ENCODE assay signal across 1 cellular context in the genomic region with DNA sequence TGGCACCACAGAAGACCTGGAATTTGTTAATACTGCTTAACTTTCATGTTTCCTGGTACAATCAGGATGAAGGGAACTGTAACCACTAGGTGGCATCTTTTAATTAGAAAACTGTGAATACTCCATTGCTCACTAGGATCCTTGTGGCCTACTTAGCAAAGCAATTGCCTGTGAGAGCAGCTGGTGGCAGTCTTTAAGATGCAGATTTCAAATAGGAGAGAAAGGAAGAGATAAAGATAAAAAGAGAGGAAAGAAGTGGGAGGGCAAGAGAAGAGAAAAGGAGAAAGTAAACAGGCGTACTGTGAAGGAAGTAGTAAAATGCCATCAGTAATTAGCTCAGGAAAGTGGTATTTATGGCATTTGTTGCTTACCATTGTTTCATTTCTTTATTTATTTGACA.
TF ChIP-seq lines count a peak whose summit lies in the region.

No MANE protein-coding gene starts in this region.

TF ChIP-seq in GM23338, 12 proteins besides CTCF, POLR2A, EP300 and RAD21 (continued from another document):
- TF ChIP-seq, protein P1, sequence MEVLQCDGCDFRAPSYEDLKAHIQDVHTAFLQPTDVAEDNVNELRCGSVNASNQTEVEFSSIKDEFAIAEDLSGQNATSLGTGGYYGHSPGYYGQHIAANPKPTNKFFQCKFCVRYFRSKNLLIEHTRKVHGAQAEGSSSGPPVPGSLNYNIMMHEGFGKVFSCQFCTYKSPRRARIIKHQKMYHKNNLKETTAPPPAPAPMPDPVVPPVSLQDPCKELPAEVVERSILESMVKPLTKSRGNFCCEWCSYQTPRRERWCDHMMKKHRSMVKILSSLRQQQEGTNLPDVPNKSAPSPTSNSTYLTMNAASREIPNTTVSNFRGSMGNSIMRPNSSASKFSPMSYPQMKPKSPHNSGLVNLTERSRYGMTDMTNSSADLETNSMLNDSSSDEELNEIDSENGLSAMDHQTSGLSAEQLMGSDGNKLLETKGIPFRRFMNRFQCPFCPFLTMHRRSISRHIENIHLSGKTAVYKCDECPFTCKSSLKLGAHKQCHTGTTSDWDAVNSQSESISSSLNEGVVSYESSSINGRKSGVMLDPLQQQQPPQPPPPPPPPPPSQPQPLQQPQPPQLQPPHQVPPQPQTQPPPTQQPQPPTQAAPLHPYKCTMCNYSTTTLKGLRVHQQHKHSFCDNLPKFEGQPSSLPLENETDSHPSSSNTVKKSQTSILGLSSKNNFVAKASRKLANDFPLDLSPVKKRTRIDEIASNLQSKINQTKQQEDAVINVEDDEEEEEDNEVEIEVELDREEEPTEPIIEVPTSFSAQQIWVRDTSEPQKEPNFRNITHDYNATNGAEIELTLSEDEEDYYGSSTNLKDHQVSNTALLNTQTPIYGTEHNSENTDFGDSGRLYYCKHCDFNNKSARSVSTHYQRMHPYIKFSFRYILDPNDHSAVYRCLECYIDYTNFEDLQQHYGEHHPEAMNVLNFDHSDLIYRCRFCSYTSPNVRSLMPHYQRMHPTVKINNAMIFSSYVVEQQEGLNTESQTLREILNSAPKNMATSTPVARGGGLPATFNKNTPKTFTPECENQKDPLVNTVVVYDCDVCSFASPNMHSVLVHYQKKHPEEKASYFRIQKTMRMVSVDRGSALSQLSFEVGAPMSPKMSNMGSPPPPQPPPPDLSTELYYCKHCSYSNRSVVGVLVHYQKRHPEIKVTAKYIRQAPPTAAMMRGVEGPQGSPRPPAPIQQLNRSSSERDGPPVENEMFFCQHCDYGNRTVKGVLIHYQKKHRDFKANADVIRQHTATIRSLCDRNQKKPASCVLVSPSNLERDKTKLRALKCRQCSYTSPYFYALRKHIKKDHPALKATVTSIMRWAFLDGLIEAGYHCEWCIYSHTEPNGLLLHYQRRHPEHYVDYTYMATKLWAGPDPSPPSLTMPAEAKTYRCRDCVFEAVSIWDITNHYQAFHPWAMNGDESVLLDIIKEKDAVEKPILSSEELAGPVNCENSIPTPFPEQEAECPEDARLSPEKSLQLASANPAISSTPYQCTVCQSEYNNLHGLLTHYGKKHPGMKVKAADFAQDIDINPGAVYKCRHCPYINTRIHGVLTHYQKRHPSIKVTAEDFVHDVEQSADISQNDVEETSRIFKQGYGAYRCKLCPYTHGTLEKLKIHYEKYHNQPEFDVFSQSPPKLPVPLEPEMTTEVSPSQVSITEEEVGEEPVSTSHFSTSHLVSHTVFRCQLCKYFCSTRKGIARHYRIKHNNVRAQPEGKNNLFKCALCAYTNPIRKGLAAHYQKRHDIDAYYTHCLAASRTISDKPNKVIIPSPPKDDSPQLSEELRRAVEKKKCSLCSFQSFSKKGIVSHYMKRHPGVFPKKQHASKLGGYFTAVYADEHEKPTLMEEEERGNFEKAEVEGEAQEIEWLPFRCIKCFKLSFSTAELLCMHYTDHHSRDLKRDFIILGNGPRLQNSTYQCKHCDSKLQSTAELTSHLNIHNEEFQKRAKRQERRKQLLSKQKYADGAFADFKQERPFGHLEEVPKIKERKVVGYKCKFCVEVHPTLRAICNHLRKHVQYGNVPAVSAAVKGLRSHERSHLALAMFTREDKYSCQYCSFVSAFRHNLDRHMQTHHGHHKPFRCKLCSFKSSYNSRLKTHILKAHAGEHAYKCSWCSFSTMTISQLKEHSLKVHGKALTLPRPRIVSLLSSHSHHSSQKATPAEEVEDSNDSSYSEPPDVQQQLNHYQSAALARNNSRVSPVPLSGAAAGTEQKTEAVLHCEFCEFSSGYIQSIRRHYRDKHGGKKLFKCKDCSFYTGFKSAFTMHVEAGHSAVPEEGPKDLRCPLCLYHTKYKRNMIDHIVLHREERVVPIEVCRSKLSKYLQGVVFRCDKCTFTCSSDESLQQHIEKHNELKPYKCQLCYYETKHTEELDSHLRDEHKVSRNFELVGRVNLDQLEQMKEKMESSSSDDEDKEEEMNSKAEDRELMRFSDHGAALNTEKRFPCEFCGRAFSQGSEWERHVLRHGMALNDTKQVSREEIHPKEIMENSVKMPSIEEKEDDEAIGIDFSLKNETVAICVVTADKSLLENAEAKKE (CRISPR knock-in tag; IDR thresholded peaks at IDR 0.05), result peak; percentile 95
- TF ChIP-seq, protein P2, sequence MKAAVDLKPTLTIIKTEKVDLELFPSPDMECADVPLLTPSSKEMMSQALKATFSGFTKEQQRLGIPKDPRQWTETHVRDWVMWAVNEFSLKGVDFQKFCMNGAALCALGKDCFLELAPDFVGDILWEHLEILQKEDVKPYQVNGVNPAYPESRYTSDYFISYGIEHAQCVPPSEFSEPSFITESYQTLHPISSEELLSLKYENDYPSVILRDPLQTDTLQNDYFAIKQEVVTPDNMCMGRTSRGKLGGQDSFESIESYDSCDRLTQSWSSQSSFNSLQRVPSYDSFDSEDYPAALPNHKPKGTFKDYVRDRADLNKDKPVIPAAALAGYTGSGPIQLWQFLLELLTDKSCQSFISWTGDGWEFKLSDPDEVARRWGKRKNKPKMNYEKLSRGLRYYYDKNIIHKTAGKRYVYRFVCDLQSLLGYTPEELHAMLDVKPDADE (IDR thresholded peaks at IDR 0.05), result peak; percentile 54; the same call in 1 of the 2 replicates
- TF ChIP-seq POLR2AphosphoS5 (IDR thresholded peaks at IDR 0.05; ENCODE audit: low read depth), result no peak
TF ChIP-seq in GM23338: peak in this region for 5.
